8 cellular contexts compared by ENCODE assay signal in genomic region chr17:50056217-50056960, GRCh38. TPM values are rescaled to one million over a fixed set of nuclear protein-coding genes. Genes with fewer than 3 reads are reported as not detected.
DNase-seq lines count a peak whose midpoint lies in the region; ATAC-seq, FAIRE-seq and TF ChIP-seq lines count a peak whose summit lies in the region.

No MANE protein-coding gene starts in this region.

- 10% methylated on average over 28 of the region's 64 CpGs for WGBS in HepG2 (ENCODE audit: low lambda C conversion rate)

- BruUV-seq in HepG2 (replicated peaks; lab: Mats Ljungman, UMichigan) = no TSS peak

- peak; percentile 18 for FAIRE-seq in HepG2 (lab: Jason Lieb, UNC)

- peaks cover 53% of the 10 kb centered on the region for H3K4me1 ChIP-seq in HepG2 (ENCODE audit: insufficient read depth, low read length)

- peak; percentile 37; the same call in 1 of the 2 replicates for TF ChIP-seq RAD21 in HepG2 (CRISPR knock-in tag; IDR thresholded peaks at IDR 0.05)

- H3K36me3 Mint-ChIP-seq in WTC11 = no peaks in the 10 kb centered on the region

- intact Hi-C loops in HepG2 (cut with micrococcal nuclease; ENCODE audit: unreplicated experiment) = loop anchor here (2.0 kb wide), 1 partner anchor 30 kb away; no protein-coding TSS in a partner anchor

- H3K27ac Mint-ChIP-seq in WTC11 = no peak overlapping the region

- peak overlapping the region; percentile 90 for H3K4me2 ChIP-seq in HepG2 (ENCODE audit: low read depth, low read length)

- POLR2A ChIA-PET in WTC11 (lab: Charles Lee) = interaction anchor here (1.2 to 2.7 kb wide), 3 partner anchors 28 to 35 kb away, joined by 3 to 15 read pairs (median 5); no protein-coding TSS in a partner anchor
- POLR2A ChIA-PET in HepG2 (lab: Yijun Ruan, JAX) = no interaction called here

- no peaks in the 10 kb centered on the region for H3K9me3 Mint-ChIP-seq in WTC11

- peak overlapping the region; percentile 62 to 75 (median 63) for H3K4me3 ChIP-seq in HepG2 (replicated peaks in 1 of 3; ENCODE audit: insufficient read depth in 1 of 3, low read depth in 2 of 3, low read length in 3 of 3)

- no peaks in the 10 kb centered on the region for H3K36me3 ChIP-seq in HepG2 (replicated peaks in 1 of 2; ENCODE audit: control insufficient read depth in 1 of 2, insufficient read depth in 2 of 2, low read length in 2 of 2)

- in situ Hi-C loops in HepG2 (cut with HindIII; ENCODE audit: extremely low pct_ligation_motif_present, low pct_unique_long_range_greater_than_20kb) = no loop called here

- H3K4me3 Mint-ChIP-seq in WTC11 = peak overlapping the region; percentile 89

- peaks cover 51% of the 10 kb centered on the region for H3K4me1 Mint-ChIP-seq in WTC11

- DNase-seq in NCI-H1694 treated with DMSO at 0.1 percent for 48 hours (lab: John Stamatoyannopoulos, UW) (peak; percentile 56), WTC11 (ENCODE audit: low spot score) (peak; percentile 89), HepG2 (ENCODE audit: low spot score) (peak; percentile 45), HPDE6-E6E7 (ENCODE audit: extremely low spot score) (no peak)
- peak; percentile 55 for DNase-seq in central memory CD4-positive, alpha-beta T cell
- DNase-seq in stimulated activated CD4-positive, alpha-beta T cell treated with anti-CD3 and anti-CD28 coated beads, Interleukin-4, amount 100 ng/mL, for 48 hours (ENCODE audit: low read depth in 2 of 2) = peak; percentile 65 to 73

- peaks cover 10 to 86% of the 10 kb centered on the region in 2 experiments for H3K27me3 ChIP-seq in HepG2 (ENCODE audit: control insufficient read depth in 1 of 2, insufficient read depth in 2 of 2, low read length in 2 of 2)

- TF ChIP-seq EP300 in HepG2 (IDR thresholded peaks at IDR 0.05; ENCODE audit: low read depth in 2 of 2, low read length in 2 of 2) (no peak), HepG2 (CRISPR knock-in tag; IDR thresholded peaks at IDR 0.05; ENCODE audit: borderline replicate concordance) (no peak)

- H3K9me3 ChIP-seq in HepG2 (ENCODE audit: low read length) = no peaks in the 10 kb centered on the region

- TF ChIP-seq CTCF in C4-2B (conservative IDR thresholded peaks at IDR 0.05) (peak; percentile 80), WTC11 (IDR thresholded peaks at IDR 0.05) (no peak; the same call in 1 of the 2 replicates), HepG2 (CRISPR knock-in tag; IDR thresholded peaks at IDR 0.05) (peak; percentile 61)

- no peak for TF ChIP-seq POLR2A in HepG2 (IDR thresholded peaks at IDR 0.05; ENCODE audit: insufficient read depth in 1 of 2, low read depth in 2 of 2, low read length in 2 of 2)

- H3K27me3 Mint-ChIP-seq in WTC11 (ENCODE audit: low read depth) = peaks cover 22% of the 10 kb centered on the region

- H4K20me1 ChIP-seq in HepG2 (ENCODE audit: insufficient read depth, low read length) = no peaks in the 10 kb centered on the region

- H3K27ac ChIP-seq in C4-2B = peak overlapping the region; percentile 18; the same call in 1 of the 2 replicates
- no peak overlapping the region for H3K27ac ChIP-seq in HepG2 (ENCODE audit: extremely low read length, insufficient read depth, low read length)

- CTCF ChIA-PET in WTC11 (lab: Charles Lee) (interaction anchor here (0.8 to 3.7 kb wide), 30 partner anchors 8 to 306 kb away, joined by 3 to 67 read pairs (median 4); partner anchors contain the start of genes DLX3 and PDK2), HepG2 (lab: Yijun Ruan, JAX; ENCODE audit: low intra/inter-chr PET ratio, low total read pairs) (interaction anchor here (2.1 kb wide), 1 partner anchor 23 kb away, joined by 6 read pairs; no protein-coding TSS in a partner anchor)

- H3K79me2 ChIP-seq in HepG2 (ENCODE audit: insufficient read depth, low read length) = no peaks in the 10 kb centered on the region

- no peak overlapping the region for H3K9ac ChIP-seq in HepG2 (ENCODE audit: insufficient read depth, low read depth, low read length)

- ATAC-seq in GM21576 (IDR thresholded peaks at IDR 0.05; ENCODE audit: unreplicated experiment) = peak; percentile 49
- ATAC-seq in WTC11 = peak; percentile 55
- ATAC-seq in HepG2 = peak; percentile 86

- no peak overlapping the region for H2AFZ ChIP-seq in HepG2 (ENCODE audit: low read length)

TF ChIP-seq in WTC11, 78 proteins besides CTCF, POLR2A, EP300 and RAD21 (continues in another document):
- TF ChIP-seq NFE2L1 (CRISPR knock-in tag; IDR thresholded peaks at IDR 0.05) (no peak; the same call in 1 of the 2 replicates), NFATC4 (CRISPR knock-in tag; IDR thresholded peaks at IDR 0.05) (no peak), FOXP1 (CRISPR knock-in tag; IDR thresholded peaks at IDR 0.05; ENCODE audit: borderline replicate concordance) (no peak), GABPB1 (CRISPR knock-in tag; IDR thresholded peaks at IDR 0.05) (no peak), SMAD4 (CRISPR knock-in tag; IDR thresholded peaks at IDR 0.05) (no peak), MYBL2 (CRISPR knock-in tag; IDR thresholded peaks at IDR 0.05) (no peak)

TF ChIP-seq in HepG2, 621 proteins besides CTCF, POLR2A, EP300 and RAD21 (continues in another document):
- TF ChIP-seq KDM5B (CRISPR knock-in tag; IDR thresholded peaks at IDR 0.05; ENCODE audit: borderline replicate concordance) (peak; percentile 68; the same call in 1 of the 2 replicates), SUZ12 (IDR thresholded peaks at IDR 0.05; ENCODE audit: low read depth, low read length) (no peak), ZC3H13 (CRISPR knock-in tag; IDR thresholded peaks at IDR 0.05) (no peak), ZNF773 (CRISPR knock-in tag; IDR thresholded peaks at IDR 0.05; ENCODE audit: borderline replicate concordance) (0 out of 2 replicates have a peak, but pooled peaks have one; percentile 17), SRY (CRISPR knock-in tag; IDR thresholded peaks at IDR 0.05) (peak; percentile 52; the same call in 1 of the 2 replicates), CBX5 (CRISPR knock-in tag; IDR thresholded peaks at IDR 0.05; ENCODE audit: borderline replicate concordance) (peak; percentile 33; the same call in 1 of the 2 replicates), ZNF207 (IDR thresholded peaks at IDR 0.05; ENCODE audit: borderline replicate concordance) (no peak), ATF3 (CRISPR knock-in tag; IDR thresholded peaks at IDR 0.05) (0 out of 2 replicates have a peak, but pooled peaks have one; percentile 31), ZNF343 (CRISPR knock-in tag; IDR thresholded peaks at IDR 0.05) (peak; percentile 53; the same call in 1 of the 2 replicates)

RNA-seq across cellular contexts. Expression of gene ITGA3, which starts 0.5 kb away (rescaled TPM):
- total RNA-seq in WTC11 (2021) (35.3 to 44.2 TPM (median 35.5 TPM) in 3 replicates), HepG2 (2016; rRNA removed; fragmentation: Illumina TruSeq; extraction: Trizol) (0.69 and 0.77 TPM in 2 replicates)
- 1.5 and 1.9 TPM in 2 replicates for total RNA-seq in HepG2 (2016; cell fraction: cytosol; rRNA removed; fragmentation: Illumina TruSeq; extraction: Trizol; ENCODE audit: low read depth)
- 0.48 and 1.1 TPM in 2 replicates for total RNA-seq in HepG2 (2016; cell fraction: insoluble cytoplasmic fraction; rRNA removed; fragmentation: Illumina TruSeq; extraction: Trizol)
- total RNA-seq in HepG2 (2016; cell fraction: membrane; rRNA removed; fragmentation: Illumina TruSeq; extraction: Trizol) = 0.28 and 0.62 TPM in 2 replicates
- total RNA-seq in HepG2 (2016; cell fraction: nucleus; rRNA removed; fragmentation: Illumina TruSeq; extraction: Trizol) = 1.3 and 1.8 TPM in 2 replicates
- 0.48 and 0.59 TPM in 2 replicates for polyA plus RNA-seq in HepG2 (2011; rRNA removed)
- polyA plus RNA-seq in HepG2 (2011; cell fraction: cytosol; rRNA removed) = 0.33 and 0.78 TPM in 2 replicates
- polyA plus RNA-seq in HepG2 (2011; cell fraction: nucleus; rRNA removed) = 2.6 and 3.3 TPM in 2 replicates
- 0.27 and 0.32 TPM in 2 replicates for polyA plus RNA-seq in HepG2 (2012)
- polyA plus RNA-seq in HepG2 (2016; cell fraction: cytosol; fragmentation: Illumina TruSeq; extraction: Trizol; ENCODE audit: low read depth) = 0.51 and 0.57 TPM in 2 replicates
- 0.52 and 0.82 TPM in 2 replicates for polyA plus RNA-seq in HepG2 (2016; cell fraction: insoluble cytoplasmic fraction; fragmentation: Illumina TruSeq; extraction: Trizol; ENCODE audit: low read depth)
- 0.30 and 0.48 TPM in 2 replicates for polyA plus RNA-seq in HepG2 (2016; cell fraction: membrane; fragmentation: Illumina TruSeq; extraction: Trizol; ENCODE audit: low read depth)
- polyA plus RNA-seq in HepG2 (2016; cell fraction: nucleus; fragmentation: Illumina TruSeq; extraction: Trizol; ENCODE audit: insufficient read depth, low read depth) = 1.3 and 2.2 TPM in 2 replicates
- polyA minus RNA-seq in HepG2 (2011; rRNA and poly(A)+ RNA removed; ENCODE audit: low replicate concordance) = 1.4 and 198 TPM in 2 replicates
- polyA minus RNA-seq in HepG2 (2011; cell fraction: cytosol; rRNA and poly(A)+ RNA removed) = 2.9 and 6.2 TPM in 2 replicates
- 1.1 and 2.8 TPM in 2 replicates for polyA minus RNA-seq in HepG2 (2011; cell fraction: nucleus; rRNA and poly(A)+ RNA removed)

RNA-seq across cellular contexts. Expression of gene PDK2, which starts 38.8 kb away (rescaled TPM):
- total RNA-seq in WTC11 (2021) = 16.6 to 21.3 TPM (median 19.8 TPM) in 3 replicates
- 18.5 and 19.2 TPM in 2 replicates for total RNA-seq in HepG2 (2016; rRNA removed; fragmentation: Illumina TruSeq; extraction: Trizol)
- 6.4 and 13.9 TPM in 2 replicates for total RNA-seq in HepG2 (2016; cell fraction: cytosol; rRNA removed; fragmentation: Illumina TruSeq; extraction: Trizol; ENCODE audit: low read depth)
- 16.2 and 19.8 TPM in 2 replicates for total RNA-seq in HepG2 (2016; cell fraction: insoluble cytoplasmic fraction; rRNA removed; fragmentation: Illumina TruSeq; extraction: Trizol)
- 10.9 and 11.9 TPM in 2 replicates for total RNA-seq in HepG2 (2016; cell fraction: membrane; rRNA removed; fragmentation: Illumina TruSeq; extraction: Trizol)
- total RNA-seq in HepG2 (2016; cell fraction: nucleus; rRNA removed; fragmentation: Illumina TruSeq; extraction: Trizol) = 10.9 and 12.5 TPM in 2 replicates
- 59.7 and 66.6 TPM in 2 replicates for polyA plus RNA-seq in HepG2 (2011; rRNA removed)
- 33.2 and 46.3 TPM in 2 replicates for polyA plus RNA-seq in HepG2 (2011; cell fraction: cytosol; rRNA removed)
- polyA plus RNA-seq in HepG2 (2011; cell fraction: nucleus; rRNA removed) = 86.5 and 102 TPM in 2 replicates
- polyA plus RNA-seq in HepG2 (2012) = 17.2 and 27.4 TPM in 2 replicates
- 9.3 and 10.8 TPM in 2 replicates for polyA plus RNA-seq in HepG2 (2016; cell fraction: cytosol; fragmentation: Illumina TruSeq; extraction: Trizol; ENCODE audit: low read depth)
- polyA plus RNA-seq in HepG2 (2016; cell fraction: insoluble cytoplasmic fraction; fragmentation: Illumina TruSeq; extraction: Trizol; ENCODE audit: low read depth) = 22.3 and 32.8 TPM in 2 replicates
- 12.0 and 14.3 TPM in 2 replicates for polyA plus RNA-seq in HepG2 (2016; cell fraction: membrane; fragmentation: Illumina TruSeq; extraction: Trizol; ENCODE audit: low read depth)
- 21.9 and 24.6 TPM in 2 replicates for polyA plus RNA-seq in HepG2 (2016; cell fraction: nucleus; fragmentation: Illumina TruSeq; extraction: Trizol; ENCODE audit: insufficient read depth, low read depth)
- 111 and 113 TPM in 2 replicates for polyA minus RNA-seq in HepG2 (2011; rRNA and poly(A)+ RNA removed; ENCODE audit: low replicate concordance)
- 22.7 and 28.5 TPM in 2 replicates for polyA minus RNA-seq in HepG2 (2011; cell fraction: cytosol; rRNA and poly(A)+ RNA removed)
- 44.5 and 48.7 TPM in 2 replicates for polyA minus RNA-seq in HepG2 (2011; cell fraction: nucleus; rRNA and poly(A)+ RNA removed)

Comparison
In these comparisons a context has a peak if more than half of its experiments do, and no peak if none do; other contexts are left out.
1. RNA of gene ITGA3, which starts 0.5 kb away (total RNA-seq): 35.3 to 44.2 TPM in WTC11; 0.28 to 1.9 TPM in HepG2; every median in the first group is over 10 times any median in the second.
2. Peak in every context shown above with its lines, with median percentiles within 50 percentile points of each other: ATAC-seq.